Comparison of ENCODE assay signal across 22 cellular contexts in genomic region chr6:6614965-6615304, GRCh38. TPM values are rescaled to one million over a fixed set of nuclear protein-coding genes. Genes with fewer than 3 reads are reported as not detected.
DNase-seq lines count a peak whose midpoint lies in the region; ATAC-seq and TF ChIP-seq lines count a peak whose summit lies in the region.
"Had no signal": no experiment of that assay in that cellular context is flagged by ENCODE, and none has a peak within 500 bp of the region (broad histone marks: within the 10 kb centered on the region; RNA-seq: fewer than 3 reads in every experiment).

No MANE protein-coding gene starts in this region.

- no peak overlapping the region for H3K27ac ChIP-seq in RWPE2 (ENCODE audit: poor library complexity, severe bottlenecking)
- H3K27ac ChIP-seq in spleen = peak overlapping the region in 5 of 8 donors; percentile 2 to 66 (median 40)
- H3K27ac ChIP-seq in right atrium auricular region = no peak overlapping the region
- H3K27ac ChIP-seq: hepatocyte, tibial nerve, WERI-Rb-1 had no signal

- H3K36me3 Mint-ChIP-seq in activated T-cell treated with anti-CD3 and anti-CD28 coated beads, Interleukin-2, amount 50 U/mL, for 24 hours (ENCODE audit: low read depth) = no peaks in the 10 kb centered on the region
- peaks cover 29% of the 10 kb centered on the region for H3K36me3 Mint-ChIP-seq in activated naive CD8-positive, alpha-beta T cell treated with anti-CD3 and anti-CD28 coated beads, Interleukin-2, amount 10 ng/mL, durations not matched to agents 7 days and 5 days
- H3K36me3 Mint-ChIP-seq in progenitor cell of endocrine pancreas (ENCODE audit: insufficient read depth) = no peaks in the 10 kb centered on the region

- peaks cover 4% of the 10 kb centered on the region for H3K9me3 Mint-ChIP-seq in activated T-cell treated with anti-CD3 and anti-CD28 coated beads, Interleukin-2, amount 50 U/mL, for 24 hours
- peaks cover 5% of the 10 kb centered on the region for H3K9me3 Mint-ChIP-seq in activated naive CD8-positive, alpha-beta T cell treated with anti-CD3 and anti-CD28 coated beads, Interleukin-2, amount 10 ng/mL, durations not matched to agents 7 days and 5 days
- H3K9me3 Mint-ChIP-seq in progenitor cell of endocrine pancreas (ENCODE audit: low read depth) = no peaks in the 10 kb centered on the region

- peak overlapping the region; percentile 31 for H3K27ac Mint-ChIP-seq in activated T-cell treated with anti-CD3 and anti-CD28 coated beads, Interleukin-2, amount 50 U/mL, for 24 hours
- peak overlapping the region; percentile 92 for H3K27ac Mint-ChIP-seq in activated naive CD8-positive, alpha-beta T cell treated with anti-CD3 and anti-CD28 coated beads, Interleukin-2, amount 10 ng/mL, durations not matched to agents 7 days and 5 days
- H3K27ac Mint-ChIP-seq in progenitor cell of endocrine pancreas = no peak overlapping the region

- no peak for DNase-seq in activated T-cell treated with anti-CD3 and anti-CD28 coated beads, Interleukin-2, amount 50 U/mL, for 24 hours
- no peak for DNase-seq in activated T-cell treated with anti-CD3 and anti-CD28 coated beads, Interleukin-2, amount 50 U/mL, for 48 hours
- no peak for DNase-seq in RWPE2 (ENCODE audit: low spot score)
- DNase-seq in activated naive CD8-positive, alpha-beta T cell treated with anti-CD3 and anti-CD28 coated beads, Interleukin-2, amount 10 ng/mL, durations not matched to agents 7 days and 5 days = no peak
- DNase-seq in spleen = no peak
- DNase-seq in right atrium auricular region (ENCODE audit: low spot score) = no peak
- no peak for DNase-seq in NCI-H2227 treated with DMSO at 0.1 percent for 48 hours (lab: John Stamatoyannopoulos, UW)
- DNase-seq in progenitor cell of endocrine pancreas (ENCODE audit: low spot score, unreplicated experiment) = no peak
- DNase-seq: islet precursor cell, Kasumi-1, NCI-H1092 treated with DMSO at 0.1 percent for 48 hours, NCI-H2107, NCI-H524, WERI-Rb-1 had no signal

- H3K4me3 ChIP-seq in RWPE2 (ENCODE audit: severe bottlenecking) (no peak overlapping the region), spleen (no peak overlapping the region), right atrium auricular region (no peak overlapping the region)
- H3K4me3 ChIP-seq: hepatocyte, smooth muscle cell, tibial nerve had no signal

- 59 to 65% (median 62%) methylated on average over 7 of the region's 7 CpGs for WGBS in spleen, 5 donors

- H3K27me3 ChIP-seq in RWPE2 (ENCODE audit: insufficient read depth, poor library complexity, severe bottlenecking) (no peaks in the 10 kb centered on the region), spleen (replicated peaks in 1 of 7) (no peaks in the 10 kb centered on the region), right atrium auricular region (no peaks in the 10 kb centered on the region)
- H3K27me3 ChIP-seq: hepatocyte, tibial nerve had no signal

- ATAC-seq in RWPE2 (ENCODE audit: low read depth) = 0 out of 3 replicates have a peak, but pooled peaks have one; percentile 14
- ATAC-seq in activated naive CD8-positive, alpha-beta T cell treated with anti-CD3 and anti-CD28 coated beads, Interleukin-2, amount 10 ng/mL, durations not matched to agents 7 days and 5 days (ENCODE audit: low read depth) = peak; percentile 5

- H3K4me1 Mint-ChIP-seq in activated T-cell treated with anti-CD3 and anti-CD28 coated beads, Interleukin-2, amount 50 U/mL, for 24 hours (ENCODE audit: low read depth) = peaks cover 59% of the 10 kb centered on the region
- peaks cover 69% of the 10 kb centered on the region for H3K4me1 Mint-ChIP-seq in activated naive CD8-positive, alpha-beta T cell treated with anti-CD3 and anti-CD28 coated beads, Interleukin-2, amount 10 ng/mL, durations not matched to agents 7 days and 5 days
- H3K4me1 Mint-ChIP-seq in progenitor cell of endocrine pancreas (ENCODE audit: low read depth) = no peaks in the 10 kb centered on the region

- H3K27me3 Mint-ChIP-seq in activated T-cell treated with anti-CD3 and anti-CD28 coated beads, Interleukin-2, amount 50 U/mL, for 24 hours = no peaks in the 10 kb centered on the region
- no peaks in the 10 kb centered on the region for H3K27me3 Mint-ChIP-seq in activated naive CD8-positive, alpha-beta T cell treated with anti-CD3 and anti-CD28 coated beads, Interleukin-2, amount 10 ng/mL, durations not matched to agents 7 days and 5 days
- peaks cover 13% of the 10 kb centered on the region for H3K27me3 Mint-ChIP-seq in progenitor cell of endocrine pancreas

- peak overlapping the region; percentile 62 for H3K4me3 Mint-ChIP-seq in activated T-cell treated with anti-CD3 and anti-CD28 coated beads, Interleukin-2, amount 50 U/mL, for 24 hours
- H3K4me3 Mint-ChIP-seq in activated naive CD8-positive, alpha-beta T cell treated with anti-CD3 and anti-CD28 coated beads, Interleukin-2, amount 10 ng/mL, durations not matched to agents 7 days and 5 days = peak overlapping the region; percentile 76
- no peak overlapping the region for H3K4me3 Mint-ChIP-seq in progenitor cell of endocrine pancreas (ENCODE audit: low read depth)

- no peak for TF ChIP-seq POLR2A in spleen (IDR thresholded peaks at IDR 0.05)

- TF ChIP-seq CTCF in RWPE2 (IDR thresholded peaks at IDR 0.05; ENCODE audit: poor library complexity, severe bottlenecking) (no peak), spleen (IDR thresholded peaks at IDR 0.05 in 8 of 11, conservative IDR thresholded peaks at IDR 0.05 in 3 of 11) (no peak), right atrium auricular region (IDR thresholded peaks at IDR 0.05) (no peak), progenitor cell of endocrine pancreas (IDR thresholded peaks at IDR 0.05; ENCODE audit: unreplicated experiment) (no peak)

- H3K9me3 ChIP-seq in RWPE2 (ENCODE audit: severe bottlenecking) (no peaks in the 10 kb centered on the region), spleen (no peaks in the 10 kb centered on the region), right atrium auricular region (no peaks in the 10 kb centered on the region)
- H3K9me3 ChIP-seq: tibial nerve had no signal

- intact Hi-C loops in spleen (cut with DNase I; ENCODE audit: low total_unique reads) = no loop called here

- H3K4me1 ChIP-seq in RWPE2 (ENCODE audit: insufficient read depth, poor library complexity, severe bottlenecking) = peaks cover 2% of the 10 kb centered on the region
- peaks cover 11 to 79% (median 33%) of the 10 kb centered on the region in 6 donors for H3K4me1 ChIP-seq in spleen
- H3K4me1 ChIP-seq in right atrium auricular region = no peaks in the 10 kb centered on the region

- POLR2A ChIA-PET in activated naive CD8-positive, alpha-beta T cell treated with anti-CD3 and anti-CD28 coated beads, Interleukin-2, amount 10 ng/mL, durations not matched to agents 7 days and 5 days (lab: Charles Lee) = interaction anchor here (2.6 to 9.7 kb wide), 3 partner anchors 12 to 43 kb away, joined by 18 to 212 read pairs (median 99); partner anchors contain the start of gene LY86

- H3K36me3 ChIP-seq in RWPE2 (ENCODE audit: low read depth) (no peaks in the 10 kb centered on the region), spleen (no peaks in the 10 kb centered on the region), right atrium auricular region (no peaks in the 10 kb centered on the region)
- H3K36me3 ChIP-seq: tibial nerve, WERI-Rb-1 had no signal

RNA-seq across cellular contexts. Expression of gene LY86, which starts 26.4 kb away (rescaled TPM):
- total RNA-seq in activated naive CD8-positive, alpha-beta T cell treated with anti-CD3 and anti-CD28 coated beads, Interleukin-2, amount 10 ng/mL, durations not matched to agents 7 days and 5 days = 1 to 10 TPM; 5.5 to 5.7 TPM
- 10 to 100 TPM; 31.7 to 89.9 (median 50.0) TPM for total RNA-seq in spleen
- 100 to 1,000 TPM; 106 to 145 (median 131) TPM for polyA plus RNA-seq in spleen
- total RNA-seq in right atrium auricular region = 1 to 10 TPM in 1 of 2 donors, under 1 TPM in 1; 0.82 to 5.2 TPM
- total RNA-seq in progenitor cell of endocrine pancreas = not detected in 2 replicates
- total RNA-seq: A673, HT-29, lung microvascular endothelial cell, pulmonary artery endothelial cell, smooth muscle cell had no signal
- polyA plus RNA-seq: neural cell, smooth muscle cell had no signal

Comparison
In these comparisons a context has a peak if more than half of its experiments do, and no peak if none do; other contexts are left out.
1. H3K27ac ChIP-seq: peak in spleen (5 of 8); none in RWPE2 (single experiment) and right atrium auricular region (0 of 2).
2. RNA of gene LY86, which starts 26.4 kb away (total RNA-seq): 31.7 to 89.9 TPM in spleen; 5.5 to 5.7 TPM in activated naive CD8-positive, alpha-beta T cell treated with anti-CD3 and anti-CD28 coated beads, Interleukin-2, amount 10 ng/mL, durations not matched to agents 7 days and 5 days, 0.82 to 5.2 TPM in right atrium auricular region and not detected in progenitor cell of endocrine pancreas; every median in the first group is over 4 times any median in the second.